In genomic region chr16:28258571-28258970, GRCh38 we compare ENCODE assay signal across 12 cellular contexts. TPM values are rescaled to one million over a fixed set of nuclear protein-coding genes. Genes with fewer than 3 reads are reported as not detected.
A peak's percentile ranks its signal among the peaks of the same experiment; 100 is the strongest.
DNase-seq lines count a peak whose midpoint lies in the region; ATAC-seq and TF ChIP-seq lines count a peak whose summit lies in the region.
"Had no signal": no experiment of that assay in that cellular context is flagged by ENCODE, and none has a peak within 500 bp of the region (broad histone marks: within the 10 kb centered on the region; RNA-seq: fewer than 3 reads in every experiment).

No MANE protein-coding gene starts in this region.

- H3K9me3 ChIP-seq in adipocyte (ENCODE audit: control insufficient read depth, low read length) (peaks cover 6% of the 10 kb centered on the region), psoas muscle (no peaks in the 10 kb centered on the region), tibial nerve (peaks cover 0 to 10% (median 0%) of the 10 kb centered on the region in 4 donors)

- peak overlapping the region; percentile 28 for H3K4me3 ChIP-seq in H7 (ENCODE audit: insufficient read depth, low read depth, low read length)
- H3K4me3 ChIP-seq in adipocyte (ENCODE audit: low read length): peak overlapping the region; percentile 52
- peak overlapping the region; percentile 73 for H3K4me3 ChIP-seq in psoas muscle
- no peak overlapping the region for H3K4me3 ChIP-seq in tibial nerve
- H3K4me3 ChIP-seq: lung had no signal

- H3K27me3 ChIP-seq in H7 (ENCODE audit: control insufficient read depth, insufficient read depth, low read length) (no peaks in the 10 kb centered on the region; the same call in 1 of the 2 replicates), adipocyte (replicated peaks; ENCODE audit: control insufficient read depth, insufficient read depth, low read length) (peaks cover 64% of the 10 kb centered on the region), psoas muscle (ENCODE audit: insufficient read depth in 3 of 3, low read length in 2 of 3) (no peaks in the 10 kb centered on the region), tibial nerve (peaks cover 0 to 65% of the 10 kb centered on the region in 2 donors)

- intact Hi-C loops in left cardiac atrium (cut with DNase I): no loop called here
- intact Hi-C loops in psoas muscle (cut with DNase I): loop anchor here (2.0 to 5.0 kb wide), 2 partner anchors 46 kb away; partner anchors contain the start of gene XPO6 (in 1 of the 2)

- no peak for TF ChIP-seq EP300 in tibial nerve (IDR thresholded peaks at IDR 0.05)

- no peak for TF ChIP-seq CTCF in psoas muscle (IDR thresholded peaks at IDR 0.05)
- TF ChIP-seq CTCF in tibial nerve (IDR thresholded peaks at IDR 0.05): no peak

- H3K9ac ChIP-seq in adipocyte (ENCODE audit: low read length): no peak overlapping the region

- DNase-seq in H7 (peak; percentile 81), adipocyte (ENCODE audit: low read depth) (peak; percentile 38), left cardiac atrium (peak; percentile 48), psoas muscle (peak; percentile 79 to 93), NCI-H345 (lab: John Stamatoyannopoulos, UW) (no peak), tibial nerve (ENCODE audit: low spot score in 2 of 2) (no peak)
- DNase-seq: effector memory CD8-positive, alpha-beta T cell; NCI-H446; T-helper 1 cell had no signal

- peak overlapping the region; percentile 91 for H3K27ac ChIP-seq in psoas muscle
- no peak overlapping the region for H3K27ac ChIP-seq in tibial nerve

- TF ChIP-seq POLR2A in tibial nerve (IDR thresholded peaks at IDR 0.05): no peak

- peak; percentile 79 for ATAC-seq in left cardiac atrium
- peak; percentile 73 to 82 (median 77) for ATAC-seq in psoas muscle
- no peak for ATAC-seq in HG03469 (IDR thresholded peaks at IDR 0.05; ENCODE audit: unreplicated experiment)
- no peak for ATAC-seq in HG03108 (IDR thresholded peaks at IDR 0.05; ENCODE audit: unreplicated experiment)
- ATAC-seq: effector memory CD8-positive, alpha-beta T cell had no signal

- no peaks in the 10 kb centered on the region for H3K36me3 ChIP-seq in H7 (replicated peaks; ENCODE audit: control insufficient read depth, insufficient read depth, low read length)
- H3K36me3 ChIP-seq in adipocyte (ENCODE audit: control insufficient read depth, insufficient read depth, low read length, severe bottlenecking): no peaks in the 10 kb centered on the region
- H3K36me3 ChIP-seq in psoas muscle (ENCODE audit: insufficient read depth in 1 of 2, low read depth in 1 of 2): no peaks in the 10 kb centered on the region
- H3K36me3 ChIP-seq in tibial nerve: no peaks in the 10 kb centered on the region

- H3K4me1 ChIP-seq in adipocyte (ENCODE audit: control insufficient read depth, insufficient read depth, low read length): no peaks in the 10 kb centered on the region
- peaks cover 25% of the 10 kb centered on the region for H3K4me1 ChIP-seq in psoas muscle
- peaks cover 0 to 10% (median 0%) of the 10 kb centered on the region in 4 donors for H3K4me1 ChIP-seq in tibial nerve

- WGBS in psoas muscle, 3 donors: 0 to 6% (median 1%) methylated on average over 12 to 17 of the region's 17 CpGs
- WGBS in tibial nerve, 2 donors: 2 to 3% methylated on average over 14 to 16 of the region's 17 CpGs

RNA-seq across cellular contexts. Expression of gene SBK1, which starts 33.8 kb away (rescaled TPM):
- total RNA-seq in H7 (2014; rRNA removed; shearing (Covaris generic)): 23.6 and 26.0 TPM in 2 replicates
- total RNA-seq in left cardiac atrium: 1 to 10 TPM in 1 of 2 donors, under 1 TPM in 1; 0.42 to 1.3 TPM
- total RNA-seq in psoas muscle: 10 to 100 TPM in 2 of 4 donors, 1 to 10 TPM in 2; 2.5 to 20.6 (median 9.2) TPM
- 1 to 10 TPM; 1.3 to 5.3 (median 1.9) TPM for polyA plus RNA-seq in psoas muscle
- total RNA-seq in tibial nerve: under 1 TPM in 2 of 4 donors, not detected in 2; 0.22 to 0.30 TPM

RNA-seq across cellular contexts. Expression of gene XPO6, which starts 46.8 kb away (rescaled TPM):
- 159 and 188 TPM in 2 replicates for total RNA-seq in H7 (2014; rRNA removed; shearing (Covaris generic))
- total RNA-seq in left cardiac atrium (10 to 100 TPM; 34.6 to 46.4 TPM), psoas muscle (10 to 100 TPM; 24.5 to 44.2 (median 27.0) TPM), tibial nerve (100 to 1,000 TPM; 105 to 166 (median 141) TPM)
- 10 to 100 TPM; 16.7 to 46.5 (median 26.4) TPM for polyA plus RNA-seq in psoas muscle

Comparison
In these comparisons a context has a peak if more than half of its experiments do, and no peak if none do; other contexts are left out.
1. DNase-seq: peak in H7 (single experiment), adipocyte (single experiment), left cardiac atrium (single experiment) and psoas muscle (2 of 2); none in NCI-H345 (single experiment) and tibial nerve (0 of 2).
2. H3K4me3 ChIP-seq: peak in H7 (single experiment), adipocyte (single experiment) and psoas muscle (single experiment); none in tibial nerve (0 of 4).
3. ATAC-seq: peak in left cardiac atrium (2 of 2) and psoas muscle (4 of 4); none in HG03469 (single experiment) and HG03108 (single experiment).
4. intact Hi-C loops: an anchor here in psoas muscle (2.0 to 5.0 kb wide); none called in left cardiac atrium.